7 cellular contexts compared by ENCODE assay signal in genomic region chr22:43817402-43817801, GRCh38. TPM values are rescaled to one million over a fixed set of nuclear protein-coding genes. Genes with fewer than 3 reads are reported as not detected.
"Had no signal": no experiment of that assay in that cellular context is flagged by ENCODE, and none has a peak within 500 bp of the region (broad histone marks: within the 10 kb centered on the region; RNA-seq: fewer than 3 reads in every experiment).

No MANE protein-coding gene starts in this region.

- H3K27ac Mint-ChIP-seq: GM23338, H9, IgD-negative memory B cell had no signal

- H3K9me3 Mint-ChIP-seq: GM23338, H9, IgD-negative memory B cell had no signal

- ATAC-seq: GM23338, HepG2 had no signal

- DNase-seq: H9, HCEC 1CT had no signal

- H3K4me3 ChIP-seq: GM23338 had no signal

- H3K27ac ChIP-seq: HL-60 had no signal

- H3K4me3 Mint-ChIP-seq: GM23338, H9, IgD-negative memory B cell had no signal

RNA-seq across cellular contexts. Expression of gene EFCAB6, which starts 5.3 kb away (rescaled TPM):
- total RNA-seq: HepG2, HT1080 had no signal
- polyA plus RNA-seq: HepG2, IgD-negative memory B cell had no signal

RNA-seq across cellular contexts. Expression of gene SULT4A1, which starts 44.9 kb away (rescaled TPM):
- total RNA-seq: HepG2 had no signal
- polyA plus RNA-seq: HepG2, IgD-negative memory B cell had no signal
